ENCODE assay signal across 1 cellular context in genomic region chr17:8186787-8187516, GRCh38.
A peak's percentile ranks its signal among the peaks of the same experiment; 100 is the strongest.
TF ChIP-seq lines count a peak whose summit lies in the region.

No MANE protein-coding gene starts in this region.

TF ChIP-seq in HepG2, 621 proteins besides CTCF, POLR2A, EP300 and RAD21 (continued from another document and continues in another):
- peak; percentile 64; the same call in 1 of the 2 replicates for TF ChIP-seq ZNF704 (CRISPR knock-in tag; IDR thresholded peaks at IDR 0.05; ENCODE audit: borderline replicate concordance)
- TF ChIP-seq SPEN (CRISPR knock-in tag; IDR thresholded peaks at IDR 0.05; ENCODE audit: low read depth) = 0 out of 2 replicates have a peak, but pooled peaks have one; percentile 48
- no peak for TF ChIP-seq ZNF10 (CRISPR knock-in tag; IDR thresholded peaks at IDR 0.05; ENCODE audit: borderline replicate concordance, low read depth)
- TF ChIP-seq SOX5 (CRISPR knock-in tag; IDR thresholded peaks at IDR 0.05; ENCODE audit: borderline replicate concordance) = peak; percentile 28; the same call in 1 of the 2 replicates
- TF ChIP-seq KDM1A (CRISPR knock-in tag; IDR thresholded peaks at IDR 0.05) = peak; percentile 35; the same call in 1 of the 2 replicates
- TF ChIP-seq SMAD1 (CRISPR knock-in tag; IDR thresholded peaks at IDR 0.05; ENCODE audit: borderline replicate concordance, low read depth) = peak; percentile 63; the same call in 1 of the 2 replicates
- TF ChIP-seq ZHX2 (IDR thresholded peaks at IDR 0.05; ENCODE audit: low read depth) = no peak
- TF ChIP-seq ZHX2 (CRISPR knock-in tag; IDR thresholded peaks at IDR 0.05; ENCODE audit: borderline replicate concordance) = no peak
- TF ChIP-seq CHD2 (IDR thresholded peaks at IDR 0.05; ENCODE audit: low read depth, low read length) = no peak; the same call in 1 of the 2 replicates
- TF ChIP-seq HMG20B (CRISPR knock-in tag; conservative IDR thresholded peaks at IDR 0.05) = no peak
- peak; percentile 16 for TF ChIP-seq SKI (IDR thresholded peaks at IDR 0.05; ENCODE audit: partially characterized antibody)
- no peak for TF ChIP-seq RFXANK (CRISPR knock-in tag; IDR thresholded peaks at IDR 0.05)
- no peak for TF ChIP-seq TAF15 (IDR thresholded peaks at IDR 0.05; ENCODE audit: low read depth, low read length, poor library complexity, severe bottlenecking)
- TF ChIP-seq ZNF329 (CRISPR knock-in tag; IDR thresholded peaks at IDR 0.05; ENCODE audit: low read depth) = peak; percentile 58; the same call in 1 of the 2 replicates
- no peak for TF ChIP-seq HNRNPLL (IDR thresholded peaks at IDR 0.05; ENCODE audit: low read depth, low read length, poor library complexity, severe bottlenecking)
- peak; percentile 33; the same call in 1 of the 2 replicates for TF ChIP-seq ZNF225 (CRISPR knock-in tag; IDR thresholded peaks at IDR 0.05)
- no peak; the same call in 1 of the 2 replicates for TF ChIP-seq ERF (CRISPR knock-in tag; IDR thresholded peaks at IDR 0.05)
- TF ChIP-seq ZNF17 (CRISPR knock-in tag; IDR thresholded peaks at IDR 0.05) = no peak
- TF ChIP-seq ZNF343 (CRISPR knock-in tag; IDR thresholded peaks at IDR 0.05) = no peak
- peak; percentile 54; the same call in 1 of the 2 replicates for TF ChIP-seq ZGPAT (CRISPR knock-in tag; IDR thresholded peaks at IDR 0.05)
- TF ChIP-seq HDAC1 (CRISPR knock-in tag; IDR thresholded peaks at IDR 0.05) = peak; percentile 21; the same call in 1 of the 2 replicates
- no peak for TF ChIP-seq PAXIP1 (CRISPR knock-in tag; conservative IDR thresholded peaks at IDR 0.05)
- no peak for TF ChIP-seq ZSCAN5A (CRISPR knock-in tag; IDR thresholded peaks at IDR 0.05; ENCODE audit: borderline replicate concordance)
- no peak for TF ChIP-seq ZNF235 (CRISPR knock-in tag; IDR thresholded peaks at IDR 0.05; ENCODE audit: borderline replicate concordance)
- no peak for TF ChIP-seq ZNF318 (CRISPR knock-in tag; IDR thresholded peaks at IDR 0.05)
- no peak for TF ChIP-seq ZNF251 (CRISPR knock-in tag; IDR thresholded peaks at IDR 0.05)
